In genomic region chr14:70011708-70012107, GRCh38 we compare ENCODE assay signal across 13 cellular contexts.
DNase-seq lines count a peak whose midpoint lies in the region; ATAC-seq and TF ChIP-seq lines count a peak whose summit lies in the region.
"Had no signal": no experiment of that assay in that cellular context is flagged by ENCODE, and none has a peak within 500 bp of the region (broad histone marks: within the 10 kb centered on the region; RNA-seq: fewer than 3 reads in every experiment).

No MANE protein-coding gene starts in this region.

- no peak overlapping the region for H3K9ac ChIP-seq in mesenchymal stem cell (ENCODE audit: low read length)
- H3K9ac ChIP-seq: BLaER1 had no signal

- H3K14ac ChIP-seq in mesenchymal stem cell (ENCODE audit: low read length in 2 of 2), result no peak overlapping the region

- peak overlapping the region; percentile 34 for H2AK5ac ChIP-seq in mesenchymal stem cell (ENCODE audit: low read length, severe bottlenecking)

- H2AFZ ChIP-seq in mesenchymal stem cell (ENCODE audit: low read depth, low read length), result no peak overlapping the region

- no peaks in the 10 kb centered on the region for H3K79me1 ChIP-seq in mesenchymal stem cell (replicated peaks; ENCODE audit: low read length, poor library complexity, severe bottlenecking)

- CTCF ChIA-PET in HEK293 (lab: Yijun Ruan, JAX), result interaction anchor here (0.7 to 3.4 kb wide), 10 partner anchors 10 to 196 kb away, joined by 3 to 37 read pairs (median 6); partner anchors contain the start of gene SMOC1

- no peak overlapping the region for H3K4me3 ChIP-seq in HEK293 (ENCODE audit: low read depth, low read length)
- H3K4me3 ChIP-seq in WERI-Rb-1 (ENCODE audit: low read depth, low read length), result no peak overlapping the region
- no peak overlapping the region for H3K4me3 ChIP-seq in mesenchymal stem cell (ENCODE audit: insufficient read depth in 1 of 2, low read depth in 1 of 2, low read length in 2 of 2)
- H3K4me3 ChIP-seq: BLaER1, HAP-1, K562 had no signal

- peak overlapping the region; percentile 32; the same call in 1 of the 2 replicates for H3K27ac ChIP-seq in HEK293 (ENCODE audit: extremely low read depth, low read depth, low read length)
- peak overlapping the region; percentile 79 for H3K27ac ChIP-seq in WERI-Rb-1
- no peak overlapping the region for H3K27ac ChIP-seq in mesenchymal stem cell (ENCODE audit: low read length, poor library complexity, severe bottlenecking)

- no peak overlapping the region for H3K18ac ChIP-seq in mesenchymal stem cell (ENCODE audit: low read depth in 1 of 2, low read length in 2 of 2)

- H2BK12ac ChIP-seq in mesenchymal stem cell (ENCODE audit: low read length in 2 of 2), result no peak overlapping the region

- no peak overlapping the region for H3K4me2 ChIP-seq in mesenchymal stem cell (ENCODE audit: low read length, poor library complexity, severe bottlenecking)

- H4K91ac ChIP-seq in mesenchymal stem cell (ENCODE audit: low read length), result no peak overlapping the region

- H3K36me3 ChIP-seq in HEK293 (ENCODE audit: control insufficient read depth in 2 of 2, insufficient read depth in 1 of 2, low read length in 2 of 2) (peaks cover 0 to 42% of the 10 kb centered on the region in 2 experiments; a peak in 2 of 3 replicates), WERI-Rb-1 (no peaks in the 10 kb centered on the region), mesenchymal stem cell (ENCODE audit: control insufficient read depth in 1 of 2, insufficient read depth in 2 of 2, low read depth in 1 of 2, low read length in 2 of 2) (peaks cover 0 to 26% of the 10 kb centered on the region in 2 experiments)
- H3K36me3 ChIP-seq: BLaER1, HAP-1 had no signal

- WGBS in mesenchymal stem cell, result 72% methylated on average over 7 of the region's 7 CpGs

- no peak for ATAC-seq in GM21381 (IDR thresholded peaks at IDR 0.05; ENCODE audit: unreplicated experiment)
- ATAC-seq: K562 had no signal

- DNase-seq in WERI-Rb-1 (no peak), mesenchymal stem cell (no peak), T-helper 1 cell (no peak), DMS153 (lab: John Stamatoyannopoulos, UW) (no peak)
- DNase-seq: AML-193; Caco-2; CD8-positive, alpha-beta memory T cell; HFFc6 had no signal

- no peak overlapping the region for H3K4ac ChIP-seq in mesenchymal stem cell (ENCODE audit: low read depth in 1 of 2, low read length in 2 of 2)

- no peaks in the 10 kb centered on the region for H3K9me3 ChIP-seq in HEK293 (ENCODE audit: control insufficient read depth, insufficient read depth, low read depth, low read length)
- no peaks in the 10 kb centered on the region for H3K9me3 ChIP-seq in WERI-Rb-1 (ENCODE audit: severe bottlenecking)
- no peaks in the 10 kb centered on the region for H3K9me3 ChIP-seq in mesenchymal stem cell (ENCODE audit: control insufficient read depth, low read length)
- H3K9me3 ChIP-seq: BLaER1, Caco-2, HAP-1 had no signal

- no peak overlapping the region for H4K8ac ChIP-seq in mesenchymal stem cell (ENCODE audit: low read length)

- H3K4me1 ChIP-seq in HEK293 (ENCODE audit: control insufficient read depth, insufficient read depth, low read length), result peaks cover 14% of the 10 kb centered on the region
- H3K4me1 ChIP-seq in mesenchymal stem cell (ENCODE audit: control insufficient read depth, insufficient read depth, low read depth, low read length), result peaks cover 9% of the 10 kb centered on the region
- H3K4me1 ChIP-seq: Caco-2, HAP-1 had no signal

- POLR2A ChIA-PET in HEK293 (lab: Yijun Ruan, JAX), result interaction anchor here (1.6 kb wide), 1 partner anchor 133 kb away, joined by 7 read pairs; the partner anchor contains the start of gene SMOC1

- H2BK15ac ChIP-seq in mesenchymal stem cell (ENCODE audit: low read depth, poor library complexity, severe bottlenecking), result no peak overlapping the region

- TF ChIP-seq CTCF in HEK293 (tag by site-specific recombination; IDR thresholded peaks at IDR 0.05), result no peak
- TF ChIP-seq CTCF in WERI-Rb-1 (IDR thresholded peaks at IDR 0.05; ENCODE audit: low read depth, low read length), result no peak

- H2BK120ac ChIP-seq in mesenchymal stem cell (ENCODE audit: low read depth, low read length), result no peak overlapping the region

- H3K23ac ChIP-seq in mesenchymal stem cell (ENCODE audit: low read length in 2 of 2), result no peak overlapping the region

- no peak overlapping the region for H2BK5ac ChIP-seq in mesenchymal stem cell (ENCODE audit: low read depth, low read length, poor library complexity, severe bottlenecking)

- H3K27me3 ChIP-seq in WERI-Rb-1 (ENCODE audit: insufficient read depth, low read depth, severe bottlenecking), result no peaks in the 10 kb centered on the region
- H3K27me3 ChIP-seq in mesenchymal stem cell (ENCODE audit: control insufficient read depth in 1 of 2, insufficient read depth in 1 of 2, low read length in 2 of 2), result no peaks in the 10 kb centered on the region
- H3K27me3 ChIP-seq: BLaER1 had no signal

TF ChIP-seq in HEK293, 187 proteins besides CTCF, POLR2A, EP300 and RAD21:
- TF ChIP-seq ZNF548 (tag by site-specific recombination; IDR thresholded peaks at IDR 0.05) (no peak), ZNF510 (tag by site-specific recombination; IDR thresholded peaks at IDR 0.05; ENCODE audit: insufficient replicate concordance) (no peak), RBAK (tag by site-specific recombination; IDR thresholded peaks at IDR 0.05) (no peak), BCL11A (tag by site-specific recombination; IDR thresholded peaks at IDR 0.05; ENCODE audit: low read depth) (no peak), KLF7 (tag by site-specific recombination; IDR thresholded peaks at IDR 0.05; ENCODE audit: borderline replicate concordance) (no peak)
- TF ChIP-seq, protein P1, sequence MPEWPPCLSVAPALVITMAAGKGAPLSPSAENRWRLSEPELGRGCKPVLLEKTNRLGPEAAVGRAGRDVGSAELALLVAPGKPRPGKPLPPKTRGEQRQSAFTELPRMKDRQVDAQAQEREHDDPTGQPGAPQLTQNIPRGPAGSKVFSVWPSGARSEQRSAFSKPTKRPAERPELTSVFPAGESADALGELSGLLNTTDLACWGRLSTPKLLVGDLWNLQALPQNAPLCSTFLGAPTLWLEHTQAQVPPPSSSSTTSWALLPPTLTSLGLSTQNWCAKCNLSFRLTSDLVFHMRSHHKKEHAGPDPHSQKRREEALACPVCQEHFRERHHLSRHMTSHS (tag by site-specific recombination; IDR thresholded peaks at IDR 0.05), result no peak
TF ChIP-seq in HEK293: peak in this region for 0.
